In the genomic region with DNA sequence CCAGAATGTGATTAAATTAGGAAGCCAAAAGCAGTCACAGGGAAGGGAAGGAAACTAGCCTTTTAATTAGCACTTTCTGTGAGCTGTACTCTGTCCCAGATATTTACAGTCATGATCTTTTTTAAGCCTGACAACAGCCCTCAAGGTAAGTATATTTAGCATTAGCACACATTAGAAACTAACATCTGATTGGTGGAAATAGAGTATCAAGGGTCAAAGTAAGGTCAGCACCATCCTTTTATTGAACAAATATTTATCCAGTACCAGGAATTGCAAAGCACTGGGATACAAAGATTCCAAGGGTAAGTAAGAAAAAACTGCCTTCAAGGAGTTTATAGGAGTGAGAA, we compare ENCODE assay signal across 8 cellular contexts. TPM values are rescaled to one million over a fixed set of nuclear protein-coding genes. Genes with fewer than 3 reads are reported as not detected.
DNase-seq lines count a peak whose midpoint lies in the region; ATAC-seq and TF ChIP-seq lines count a peak whose summit lies in the region.

No MANE protein-coding gene starts in this region.

- H3K36me3 Mint-ChIP-seq in activated T-helper 1 cell treated with anti-CD3 and anti-CD28 coated beads, Interleukin-12 subunit alpha, Interleukin-12 subunit beta, Interleukin-2, Interleukin-4 antibody, amounts not matched to agents 30 ng/mL and 10 ng/mL and 1 ng/mL, durations not matched to agents 14 hours and 24 hours and 36 hours (ENCODE audit: low read depth) = no peaks in the 10 kb centered on the region

- intact Hi-C loops in activated T-helper 1 cell treated with anti-CD3 and anti-CD28 coated beads, Interleukin-12 subunit alpha, Interleukin-12 subunit beta, Interleukin-2, Interleukin-4 antibody, amounts not matched to agents 30 ng/mL and 10 ng/mL and 1 ng/mL, durations not matched to agents 14 hours and 24 hours and 36 hours (cut with micrococcal nuclease) = loop anchor here (1.0 to 5.0 kb wide), 3 partner anchors 39 to 149 kb away; partner anchors contain the start of genes CHD8 and HNRNPC
- intact Hi-C loops in ascending aorta (cut with DNase I) = no loop called here

- H3K9me3 ChIP-seq in ascending aorta = no peaks in the 10 kb centered on the region

- no peaks in the 10 kb centered on the region for H3K27me3 ChIP-seq in ascending aorta

- no peak for DNase-seq in activated T-helper 1 cell treated with anti-CD3 and anti-CD28 coated beads, Interleukin-12 subunit alpha, Interleukin-12 subunit beta, Interleukin-2, Interleukin-4 antibody, amounts not matched to agents 30 ng/mL and 10 ng/mL and 1 ng/mL, durations not matched to agents 14 hours and 24 hours and 36 hours (ENCODE audit: low spot score)
- DNase-seq in left lobe of liver (ENCODE audit: low spot score) (no peak), ascending aorta (ENCODE audit: low spot score in 2 of 2) (no peak), caudate nucleus (lab: John Stamatoyannopoulos, UW) (no peak)
- DNase-seq in effector CD8-positive, alpha-beta T cell (lab: John Stamatoyannopoulos, UW) = no peak

- H3K4me3 ChIP-seq in ascending aorta = peak overlapping the region in 1 of 2 donors; percentile 39

- no peak overlapping the region for H3K27ac ChIP-seq in ascending aorta
- no peak overlapping the region for H3K27ac ChIP-seq in caudate nucleus (ENCODE audit: low read depth, low read length)

- no peaks in the 10 kb centered on the region for H3K36me3 ChIP-seq in ascending aorta

- peak overlapping the region; percentile 64 for H3K27ac Mint-ChIP-seq in activated T-helper 1 cell treated with anti-CD3 and anti-CD28 coated beads, Interleukin-12 subunit alpha, Interleukin-12 subunit beta, Interleukin-2, Interleukin-4 antibody, amounts not matched to agents 30 ng/mL and 10 ng/mL and 1 ng/mL, durations not matched to agents 14 hours and 24 hours and 36 hours

- ATAC-seq in GM18511 (IDR thresholded peaks at IDR 0.05; ENCODE audit: unreplicated experiment) = peak; percentile 41
- ATAC-seq in HG02852 (IDR thresholded peaks at IDR 0.05; ENCODE audit: unreplicated experiment) = peak; percentile 27
- ATAC-seq in left lobe of liver = peak; percentile 79
- ATAC-seq in HG03095 (IDR thresholded peaks at IDR 0.05; ENCODE audit: unreplicated experiment) = no peak

- peaks cover 16% of the 10 kb centered on the region for H3K4me1 Mint-ChIP-seq in activated T-helper 1 cell treated with anti-CD3 and anti-CD28 coated beads, Interleukin-12 subunit alpha, Interleukin-12 subunit beta, Interleukin-2, Interleukin-4 antibody, amounts not matched to agents 30 ng/mL and 10 ng/mL and 1 ng/mL, durations not matched to agents 14 hours and 24 hours and 36 hours (ENCODE audit: low read depth)

- H3K27me3 Mint-ChIP-seq in activated T-helper 1 cell treated with anti-CD3 and anti-CD28 coated beads, Interleukin-12 subunit alpha, Interleukin-12 subunit beta, Interleukin-2, Interleukin-4 antibody, amounts not matched to agents 30 ng/mL and 10 ng/mL and 1 ng/mL, durations not matched to agents 14 hours and 24 hours and 36 hours (ENCODE audit: insufficient read depth) = peaks cover 5% of the 10 kb centered on the region

- H3K4me3 Mint-ChIP-seq in activated T-helper 1 cell treated with anti-CD3 and anti-CD28 coated beads, Interleukin-12 subunit alpha, Interleukin-12 subunit beta, Interleukin-2, Interleukin-4 antibody, amounts not matched to agents 30 ng/mL and 10 ng/mL and 1 ng/mL, durations not matched to agents 14 hours and 24 hours and 36 hours = peak overlapping the region; percentile 64

- no peaks in the 10 kb centered on the region for H3K4me1 ChIP-seq in ascending aorta

- no peaks in the 10 kb centered on the region for H3K9me3 Mint-ChIP-seq in activated T-helper 1 cell treated with anti-CD3 and anti-CD28 coated beads, Interleukin-12 subunit alpha, Interleukin-12 subunit beta, Interleukin-2, Interleukin-4 antibody, amounts not matched to agents 30 ng/mL and 10 ng/mL and 1 ng/mL, durations not matched to agents 14 hours and 24 hours and 36 hours

- no peak for TF ChIP-seq CTCF in ascending aorta (IDR thresholded peaks at IDR 0.05)

RNA-seq across cellular contexts. Expression of gene RPGRIP1, which starts 28.2 kb away (rescaled TPM):
- not detected in 2 replicates for total RNA-seq in activated T-helper 1 cell treated with anti-CD3 and anti-CD28 coated beads, Interleukin-12 subunit alpha, Interleukin-12 subunit beta, Interleukin-2, Interleukin-4 antibody, amounts not matched to agents 30 ng/mL and 10 ng/mL and 1 ng/mL, durations not matched to agents 14 hours and 24 hours and 36 hours
- total RNA-seq in left lobe of liver (0.23 TPM), ascending aorta (not detected)

RNA-seq across cellular contexts. Expression of gene HNRNPC, which starts 38.9 kb away (rescaled TPM):
- 958 and 976 TPM in 2 replicates for total RNA-seq in activated T-helper 1 cell treated with anti-CD3 and anti-CD28 coated beads, Interleukin-12 subunit alpha, Interleukin-12 subunit beta, Interleukin-2, Interleukin-4 antibody, amounts not matched to agents 30 ng/mL and 10 ng/mL and 1 ng/mL, durations not matched to agents 14 hours and 24 hours and 36 hours
- total RNA-seq in left lobe of liver = 162 TPM
- 303 TPM for total RNA-seq in ascending aorta
